ENCODE assay signal across 8 cellular contexts in genomic region chr17:48048321-48049140, GRCh38. TPM values are rescaled to one million over a fixed set of nuclear protein-coding genes. Genes with fewer than 3 reads are reported as not detected.
DNase-seq lines count a peak whose midpoint lies in the region; ATAC-seq and TF ChIP-seq lines count a peak whose summit lies in the region.

NFE2L1 (plus strand) TSS chr17:48048359; CDS start chr17:48051119, 2,760 bp downstream.

- peaks cover 54% of the 10 kb centered on the region for H3K36me3 Mint-ChIP-seq in activated naive CD8-positive, alpha-beta T cell treated with anti-CD3 and anti-CD28 coated beads for 36 hours
- peaks cover 9% of the 10 kb centered on the region for H3K36me3 Mint-ChIP-seq in glutamatergic neuron (ENCODE audit: unreplicated experiment)

- H3K4me3 Mint-ChIP-seq in activated naive CD8-positive, alpha-beta T cell treated with anti-CD3 and anti-CD28 coated beads for 36 hours: peak within 1 kb of the TSS; percentile 99
- peak within 1 kb of the TSS; percentile 99 for H3K4me3 Mint-ChIP-seq in glutamatergic neuron (ENCODE audit: unreplicated experiment)

- in situ Hi-C loops in Caki2 (cut with HindIII; ENCODE audit: low pct_unique_long_range_greater_than_20kb, low sequenced_read_pairs): no loop called here

- TF ChIP-seq CTCF in glutamatergic neuron (IDR thresholded peaks at IDR 0.05; ENCODE audit: partially characterized antibody, unreplicated experiment): no peak

- peak; percentile 54 for ATAC-seq in GM19035 (IDR thresholded peaks at IDR 0.05; ENCODE audit: unreplicated experiment)
- ATAC-seq in HG03175 (IDR thresholded peaks at IDR 0.05; ENCODE audit: unreplicated experiment): peak; percentile 44

- H3K4me1 Mint-ChIP-seq in activated naive CD8-positive, alpha-beta T cell treated with anti-CD3 and anti-CD28 coated beads for 36 hours: peaks cover 56% of the 10 kb centered on the region
- H3K4me1 Mint-ChIP-seq in glutamatergic neuron (ENCODE audit: low read depth, unreplicated experiment): peaks cover 51% of the 10 kb centered on the region

- peak within 1 kb of the TSS; percentile 100 for H3K27ac Mint-ChIP-seq in activated naive CD8-positive, alpha-beta T cell treated with anti-CD3 and anti-CD28 coated beads for 36 hours
- H3K27ac Mint-ChIP-seq in glutamatergic neuron (ENCODE audit: unreplicated experiment): peak within 1 kb of the TSS; percentile 100

- H3K9me3 Mint-ChIP-seq in activated naive CD8-positive, alpha-beta T cell treated with anti-CD3 and anti-CD28 coated beads for 36 hours: no peaks in the 10 kb centered on the region
- H3K9me3 Mint-ChIP-seq in glutamatergic neuron (ENCODE audit: unreplicated experiment): peaks cover 27% of the 10 kb centered on the region

- DNase-seq in Caki2 (ENCODE audit: low read depth) (peak; percentile 93), NCI-H82 (lab: John Stamatoyannopoulos, UW) (peak; percentile 87), glutamatergic neuron (peak; percentile 86), occipital lobe (lab: John Stamatoyannopoulos, UW) (peak; percentile 80), NCI-H187 (lab: John Stamatoyannopoulos, UW) (no peak)
- DNase-seq in activated naive CD8-positive, alpha-beta T cell treated with anti-CD3 and anti-CD28 coated beads for 36 hours: no peak

- H3K27me3 Mint-ChIP-seq in activated naive CD8-positive, alpha-beta T cell treated with anti-CD3 and anti-CD28 coated beads for 36 hours: peaks cover 4% of the 10 kb centered on the region
- H3K27me3 Mint-ChIP-seq in glutamatergic neuron (ENCODE audit: unreplicated experiment): peaks cover 21% of the 10 kb centered on the region

RNA-seq across cellular contexts. Expression of gene NFE2L1, which starts in this region (rescaled TPM):
- total RNA-seq in Caki2 (2014; rRNA removed; shearing (Covaris generic); ENCODE audit: low replicate concordance): 31.9 and 36.2 TPM in 2 replicates
- total RNA-seq in activated naive CD8-positive, alpha-beta T cell treated with anti-CD3 and anti-CD28 coated beads for 36 hours: 10 to 100 TPM; 99.0 to 99.7 TPM
- total RNA-seq in glutamatergic neuron (ENCODE audit: unreplicated experiment): 190 TPM
- total RNA-seq in occipital lobe: 28.5 TPM

Comparison
In these comparisons a context has a peak if more than half of its experiments do, and no peak if none do; other contexts are left out.
1. DNase-seq: peak in Caki2 (single experiment), NCI-H82 (single experiment), glutamatergic neuron (single experiment) and occipital lobe (single experiment); none in activated naive CD8-positive, alpha-beta T cell treated with anti-CD3 and anti-CD28 coated beads for 36 hours (single experiment) and NCI-H187 (0 of 2).